In the genomic region with DNA sequence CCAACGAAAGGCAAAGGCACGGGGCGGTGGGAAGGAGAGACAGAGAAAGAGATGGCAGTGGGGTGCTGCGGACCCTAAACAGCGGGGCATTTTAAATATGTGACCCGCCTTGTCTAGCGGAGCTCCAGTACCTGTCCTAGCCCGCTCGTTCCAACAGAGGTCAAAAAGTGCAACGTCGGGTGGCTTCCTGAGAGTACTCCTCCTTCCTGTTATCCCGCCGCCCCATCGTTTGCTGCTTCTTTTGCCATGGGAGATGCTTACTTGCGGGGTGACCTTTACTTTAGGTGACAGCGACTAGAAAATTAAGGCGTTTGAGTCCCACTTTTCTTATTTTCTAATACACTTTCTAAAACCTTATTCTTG, we compare ENCODE assay signal across 13 cellular contexts. TPM values are rescaled to one million over a fixed set of nuclear protein-coding genes. Genes with fewer than 3 reads are reported as not detected.
DNase-seq lines count a peak whose midpoint lies in the region; ATAC-seq and TF ChIP-seq lines count a peak whose summit lies in the region.
"Had no signal": no experiment of that assay in that cellular context is flagged by ENCODE, and none has a peak within 500 bp of the region (broad histone marks: within the 10 kb centered on the region; RNA-seq: fewer than 3 reads in every experiment).

No MANE protein-coding gene starts in this region.

- no peak for TF ChIP-seq CTCF in IMR-90 (conservative IDR thresholded peaks at IDR 0.05; ENCODE audit: low read depth, low read length)
- TF ChIP-seq CTCF in endodermal cell (conservative IDR thresholded peaks at IDR 0.05), result no peak

- ATAC-seq in IMR-90 (ENCODE audit: low read depth), result no peak
- no peak for ATAC-seq in HG02588 (IDR thresholded peaks at IDR 0.05; ENCODE audit: unreplicated experiment)
- ATAC-seq in GM18867 (IDR thresholded peaks at IDR 0.05; ENCODE audit: unreplicated experiment), result no peak
- ATAC-seq: natural killer cell treated with Interleukin-12 subunit alpha and Interleukin-12 subunit beta and Interleukin-15 and Interleukin-18, amount 100 ng/mL, for 72 hours had no signal

- peak overlapping the region; percentile 28 for H2AK9ac ChIP-seq in IMR-90 (replicated peaks; ENCODE audit: low read depth, low read length, poor library complexity)

- no peak for TF ChIP-seq RAD21 in IMR-90 (IDR thresholded peaks at IDR 0.05; ENCODE audit: low read length)

- H4K20me1 ChIP-seq in IMR-90 (ENCODE audit: insufficient read depth, low read length), result no peaks in the 10 kb centered on the region

- H2BK20ac ChIP-seq in IMR-90 (ENCODE audit: low read depth, low read length), result no peak overlapping the region

- H3K9ac ChIP-seq in IMR-90 (ENCODE audit: low read depth, low read length) (no peak overlapping the region), endodermal cell (ENCODE audit: extremely low read depth, low read length, poor library complexity, severe bottlenecking) (no peak overlapping the region), skeletal muscle tissue (ENCODE audit: low read depth in 1 of 3, low read length in 3 of 3) (no peak overlapping the region)

- no peak overlapping the region for H3K4ac ChIP-seq in IMR-90 (ENCODE audit: low read depth, low read length)

- no peak overlapping the region for H4K91ac ChIP-seq in IMR-90 (ENCODE audit: insufficient read depth, low read depth, low read length)

- H3K36me3 ChIP-seq in IMR-90 (ENCODE audit: control insufficient read depth, insufficient read depth, low read length) (no peaks in the 10 kb centered on the region), endodermal cell (ENCODE audit: control insufficient read depth, insufficient read depth, low read length) (no peaks in the 10 kb centered on the region), skeletal muscle tissue (ENCODE audit: control insufficient read depth in 3 of 3, insufficient read depth in 3 of 3, low read length in 3 of 3) (no peaks in the 10 kb centered on the region)

- no peak overlapping the region for H4K8ac ChIP-seq in IMR-90 (ENCODE audit: low read depth in 2 of 2, low read length in 2 of 2)

- H3K14ac ChIP-seq in IMR-90 (replicated peaks; ENCODE audit: low read depth, low read length), result no peak overlapping the region

- no peak overlapping the region for H3K27ac Mint-ChIP-seq in endodermal cell
- H3K27ac Mint-ChIP-seq: activated naive CD8-positive, alpha-beta T cell treated with anti-CD3 and anti-CD28 coated beads, Interleukin-2, amount 10 ng/mL, durations not matched to agents 7 days and 5 days; CD4-positive, alpha-beta memory T cell; natural killer cell treated with Interleukin-12 subunit alpha and Interleukin-12 subunit beta and Interleukin-15 and Interleukin-18, amount 100 ng/mL, for 72 hours had no signal

- peak overlapping the region; percentile 74 for H2AFZ ChIP-seq in IMR-90 (replicated peaks; ENCODE audit: low read length, poor library complexity)

- CTCF ChIA-PET in IMR-90 (lab: Yijun Ruan, JAX), result no interaction called here

- H4K5ac ChIP-seq in IMR-90 (ENCODE audit: low read depth, low read length), result no peak overlapping the region

- H3K4me1 Mint-ChIP-seq in endodermal cell, result peaks cover 2% of the 10 kb centered on the region
- H3K4me1 Mint-ChIP-seq: activated naive CD8-positive, alpha-beta T cell treated with anti-CD3 and anti-CD28 coated beads, Interleukin-2, amount 10 ng/mL, durations not matched to agents 7 days and 5 days; CD4-positive, alpha-beta memory T cell had no signal

- H3K4me3 Mint-ChIP-seq in endodermal cell, result peak overlapping the region; percentile 57
- H3K4me3 Mint-ChIP-seq: activated naive CD8-positive, alpha-beta T cell treated with anti-CD3 and anti-CD28 coated beads, Interleukin-2, amount 10 ng/mL, durations not matched to agents 7 days and 5 days; CD4-positive, alpha-beta memory T cell; natural killer cell treated with Interleukin-12 subunit alpha and Interleukin-12 subunit beta and Interleukin-15 and Interleukin-18, amount 100 ng/mL, for 72 hours had no signal

- H3K27me3 Mint-ChIP-seq in endodermal cell (ENCODE audit: insufficient read depth), result peaks cover 43% of the 10 kb centered on the region

- H3K27me3 ChIP-seq in IMR-90 (ENCODE audit: control insufficient read depth, insufficient read depth, low read length) (peaks cover 5% of the 10 kb centered on the region), endodermal cell (ENCODE audit: control insufficient read depth, insufficient read depth, low read length, poor library complexity, severe bottlenecking) (peaks cover 55% of the 10 kb centered on the region), skeletal muscle tissue (ENCODE audit: control insufficient read depth in 3 of 3, insufficient read depth in 3 of 3, low read length in 3 of 3) (peaks cover 3 to 31% (median 8%) of the 10 kb centered on the region in 3 donors)

- dilution Hi-C loops in IMR-90 (cut with HindIII; ENCODE audit: low sequenced_read_pairs, unreplicated experiment), result no loop called here

- H3K4me3 ChIP-seq in IMR-90 (ENCODE audit: insufficient read depth, low read depth, low read length) (no peak overlapping the region), endodermal cell (ENCODE audit: low read length) (peak overlapping the region; percentile 65), skeletal muscle tissue (ENCODE audit: low read length in 3 of 3) (peak overlapping the region in 2 of 3 donors; percentile 41 to 65)

- in situ Hi-C loops in IMR-90 (cut with MboI; ENCODE audit: low sequenced_read_pairs), result no loop called here

- POLR2A ChIA-PET in IMR-90 (lab: Charles Lee; ENCODE audit: unreplicated experiment), result no interaction called here

- H2BK15ac ChIP-seq in IMR-90 (ENCODE audit: low read depth, low read length), result no peak overlapping the region

- H2BK120ac ChIP-seq in IMR-90 (ENCODE audit: low read depth, low read length), result no peak overlapping the region

- H2BK5ac ChIP-seq in IMR-90 (ENCODE audit: low read depth, low read length, poor library complexity, severe bottlenecking), result no peak overlapping the region

- no peaks in the 10 kb centered on the region for H3K9me1 ChIP-seq in IMR-90 (ENCODE audit: insufficient read depth, low read length)

- no peak overlapping the region for H3K23ac ChIP-seq in IMR-90 (ENCODE audit: low read depth, low read length)

- BruUV-seq in IMR-90 (replicated peaks; lab: Mats Ljungman, UMichigan), result no TSS peak

- no peak overlapping the region for H3K56ac ChIP-seq in IMR-90 (ENCODE audit: extremely low read depth, insufficient read depth, low read length)

- H3K27ac ChIP-seq in IMR-90 (ENCODE audit: insufficient read depth, low read length) (no peak overlapping the region), endodermal cell (ENCODE audit: low read depth, low read length) (no peak overlapping the region), skeletal muscle tissue (ENCODE audit: low read depth, low read length) (no peak overlapping the region)

- no peaks in the 10 kb centered on the region for H3K36me3 Mint-ChIP-seq in endodermal cell (ENCODE audit: low read depth)
- H3K36me3 Mint-ChIP-seq: activated naive CD8-positive, alpha-beta T cell treated with anti-CD3 and anti-CD28 coated beads, Interleukin-2, amount 10 ng/mL, durations not matched to agents 7 days and 5 days; CD4-positive, alpha-beta memory T cell had no signal

- no peak overlapping the region for H3K18ac ChIP-seq in IMR-90 (ENCODE audit: low read depth, low read length)

- no peak for DNase-seq in IMR-90
- no peak for DNase-seq in endodermal cell
- DNase-seq in kidney tubule cell (ENCODE audit: low spot score), result peak; percentile 8
- DNase-seq in activated CD4-positive, CD25-positive, alpha-beta regulatory T cell (lab: John Stamatoyannopoulos, UW), result no peak
- DNase-seq in NCI-H2081 treated with DMSO at 0.1 percent for 48 hours (lab: John Stamatoyannopoulos, UW), result no peak
- DNase-seq: activated CD8-positive, alpha-beta memory T cell treated with anti-CD3 and anti-CD28 coated beads, Interleukin-2, amount 50 U/mL, for 48 hours; activated naive CD8-positive, alpha-beta T cell treated with anti-CD3 and anti-CD28 coated beads, Interleukin-2, amount 10 ng/mL, durations not matched to agents 7 days and 5 days; NCI-H1092 had no signal

- H3K79me1 ChIP-seq in IMR-90 (ENCODE audit: low read depth in 1 of 2, low read length in 2 of 2), result no peaks in the 10 kb centered on the region

- H3K9me3 Mint-ChIP-seq in endodermal cell, result peaks cover 47% of the 10 kb centered on the region
- H3K9me3 Mint-ChIP-seq: activated naive CD8-positive, alpha-beta T cell treated with anti-CD3 and anti-CD28 coated beads, Interleukin-2, amount 10 ng/mL, durations not matched to agents 7 days and 5 days; natural killer cell treated with Interleukin-12 subunit alpha and Interleukin-12 subunit beta and Interleukin-15 and Interleukin-18, amount 100 ng/mL, for 72 hours had no signal

- no peak overlapping the region for H3K4me2 ChIP-seq in IMR-90 (ENCODE audit: low read depth, low read length)

- no peak for TF ChIP-seq POLR2A in IMR-90 (IDR thresholded peaks at IDR 0.05; ENCODE audit: low read depth, low read length)

- H3K9me3 ChIP-seq in IMR-90 (ENCODE audit: control insufficient read depth, insufficient read depth, low read length) (no peaks in the 10 kb centered on the region; the same call in 1 of the 2 replicates), endodermal cell (ENCODE audit: control insufficient read depth, low read length) (no peaks in the 10 kb centered on the region), skeletal muscle tissue (ENCODE audit: control insufficient read depth in 3 of 3, low read length in 3 of 3) (no peaks in the 10 kb centered on the region)

- 41% methylated on average over 8 of the region's 17 CpGs; no CpG with 5 or more reads in 1 of the 2 experiments for WGBS in IMR-90 (ENCODE audit: extremely low coverage in 2 of 2, insufficient read length in 1 of 2), 2 experiments
- 6 to 18% methylated on average over 5 to 16 of the region's 17 CpGs for WGBS in endodermal cell (ENCODE audit: insufficient coverage in 1 of 2, insufficient read length in 1 of 2), 2 experiments

- intact Hi-C loops in IMR-90 (cut with micrococcal nuclease), result no loop called here

- H3K4me1 ChIP-seq in IMR-90 (ENCODE audit: control insufficient read depth, insufficient read depth, low read length) (no peaks in the 10 kb centered on the region), endodermal cell (ENCODE audit: control insufficient read depth, insufficient read depth, low read length) (no peaks in the 10 kb centered on the region), skeletal muscle tissue (ENCODE audit: control insufficient read depth in 3 of 3, insufficient read depth in 3 of 3, low read length in 3 of 3) (peaks cover 0 to 5% (median 2%) of the 10 kb centered on the region in 3 donors)

- H2AK5ac ChIP-seq in IMR-90 (ENCODE audit: low read depth, low read length), result no peak overlapping the region

RNA-seq across cellular contexts. Expression of a gene that starts 0.7 kb away (rescaled TPM):
- total RNA-seq in IMR-90 (2012; rRNA removed), result 2.7 and 3.6 TPM in 2 replicates
- polyA plus RNA-seq in IMR-90 (2012; rRNA removed), result 0.87 and 0.92 TPM in 2 replicates
- 0.18 and 0.19 TPM in 2 replicates for polyA plus RNA-seq in IMR-90 (2012; cell fraction: cytosol; rRNA removed)
- polyA plus RNA-seq in IMR-90 (2012; cell fraction: nucleus; rRNA removed; ENCODE audit: low replicate concordance), result 0.54 and 1.5 TPM in 2 replicates
- 1 to 10 TPM in 1 of 2 donors, under 1 TPM in 1; 0.51 to 1.5 TPM for total RNA-seq in endodermal cell
- polyA plus RNA-seq in endodermal cell (2013, experiment 1 of 2), result 0.14 TPM
- polyA plus RNA-seq in endodermal cell (2013, experiment 2 of 2), result 0.21 TPM
- total RNA-seq in skeletal muscle tissue, result 134 TPM
- total RNA-seq: activated naive CD8-positive, alpha-beta T cell treated with anti-CD3 and anti-CD28 coated beads, Interleukin-2, amount 10 ng/mL, durations not matched to agents 7 days and 5 days; CD4-positive, alpha-beta memory T cell; natural killer cell treated with Interleukin-12 subunit alpha and Interleukin-12 subunit beta and Interleukin-15 and Interleukin-18, amount 100 ng/mL, for 72 hours had no signal
- polyA plus RNA-seq: CD4-positive, alpha-beta memory T cell had no signal

Comparison
In these comparisons a context has a peak if more than half of its experiments do, and no peak if none do; other contexts are left out.
1. RNA of a gene that starts 0.7 kb away (total RNA-seq): 134 TPM in skeletal muscle tissue (single experiment); 2.7 to 3.6 TPM in IMR-90 and 0.51 to 1.5 TPM in endodermal cell; every median in the first group is over 10 times any median in the second.